1 cellular context compared by ENCODE assay signal in the genomic region with DNA sequence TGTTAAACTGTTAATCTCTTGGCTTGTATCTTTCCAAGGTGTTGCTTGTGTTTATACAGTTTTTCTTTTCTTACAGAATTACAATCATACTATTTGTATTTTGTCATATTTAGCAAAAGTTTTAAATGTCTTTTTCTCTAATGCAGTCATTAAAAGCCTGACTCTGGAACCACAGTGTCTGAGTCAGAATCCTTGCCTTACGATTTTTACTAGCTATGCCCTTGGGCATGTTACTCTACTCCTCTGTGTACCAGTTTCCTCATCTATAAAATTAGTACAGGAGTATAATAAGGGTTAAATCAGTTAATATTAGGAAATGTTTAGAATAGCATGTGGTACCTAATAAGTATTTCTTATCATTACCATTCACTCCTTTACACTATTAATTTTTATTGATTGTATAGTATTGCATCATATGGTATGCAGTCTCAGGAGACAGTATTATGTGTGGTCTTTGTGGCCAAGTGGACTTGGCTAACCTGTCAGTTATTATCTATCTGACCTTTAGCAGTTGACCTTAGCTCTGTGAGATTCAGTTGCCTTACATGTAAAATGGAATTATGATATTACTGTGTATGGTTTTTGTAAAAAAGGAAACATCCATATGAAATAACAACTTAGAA.
TF ChIP-seq lines count a peak whose summit lies in the region.

No MANE protein-coding gene starts in this region.

TF ChIP-seq in HepG2, 621 proteins besides CTCF, POLR2A, EP300 and RAD21:
- TF ChIP-seq ZNF7 (CRISPR knock-in tag; IDR thresholded peaks at IDR 0.05) = peak; percentile 57; the same call in 1 of the 2 replicates
- 0 out of 2 replicates have a peak, but pooled peaks have one; percentile 24 for TF ChIP-seq CEBPG (CRISPR knock-in tag; IDR thresholded peaks at IDR 0.05)
- peak; percentile 35; the same call in 1 of the 2 replicates for TF ChIP-seq ATF7 (IDR thresholded peaks at IDR 0.05)
- TF ChIP-seq ATF7 (CRISPR knock-in tag; IDR thresholded peaks at IDR 0.05) = no peak
- TF ChIP-seq CEBPB (IDR thresholded peaks at IDR 0.05; ENCODE audit: borderline replicate concordance, low read depth, low read length) = peak; percentile 55
- TF ChIP-seq IRF2 (CRISPR knock-in tag; IDR thresholded peaks at IDR 0.05) = no peak
TF ChIP-seq in HepG2: peak in this region for 4.
